1 cellular context compared by ENCODE assay signal in genomic region chr2:227325056-227325823, GRCh38.
A peak's percentile ranks its signal among the peaks of the same experiment; 100 is the strongest.
TF ChIP-seq lines count a peak whose summit lies in the region.

Gene MFF (plus strand): TSS chr2:227325251. CDS start chr2:227330666, 5,415 bp downstream.

TF ChIP-seq in WTC11, 78 proteins besides CTCF, POLR2A, EP300 and RAD21 (continued from another document and continues in another):
- peak; percentile 98 for TF ChIP-seq USF1 (CRISPR knock-in tag; IDR thresholded peaks at IDR 0.05)
- TF ChIP-seq, protein P1, sequence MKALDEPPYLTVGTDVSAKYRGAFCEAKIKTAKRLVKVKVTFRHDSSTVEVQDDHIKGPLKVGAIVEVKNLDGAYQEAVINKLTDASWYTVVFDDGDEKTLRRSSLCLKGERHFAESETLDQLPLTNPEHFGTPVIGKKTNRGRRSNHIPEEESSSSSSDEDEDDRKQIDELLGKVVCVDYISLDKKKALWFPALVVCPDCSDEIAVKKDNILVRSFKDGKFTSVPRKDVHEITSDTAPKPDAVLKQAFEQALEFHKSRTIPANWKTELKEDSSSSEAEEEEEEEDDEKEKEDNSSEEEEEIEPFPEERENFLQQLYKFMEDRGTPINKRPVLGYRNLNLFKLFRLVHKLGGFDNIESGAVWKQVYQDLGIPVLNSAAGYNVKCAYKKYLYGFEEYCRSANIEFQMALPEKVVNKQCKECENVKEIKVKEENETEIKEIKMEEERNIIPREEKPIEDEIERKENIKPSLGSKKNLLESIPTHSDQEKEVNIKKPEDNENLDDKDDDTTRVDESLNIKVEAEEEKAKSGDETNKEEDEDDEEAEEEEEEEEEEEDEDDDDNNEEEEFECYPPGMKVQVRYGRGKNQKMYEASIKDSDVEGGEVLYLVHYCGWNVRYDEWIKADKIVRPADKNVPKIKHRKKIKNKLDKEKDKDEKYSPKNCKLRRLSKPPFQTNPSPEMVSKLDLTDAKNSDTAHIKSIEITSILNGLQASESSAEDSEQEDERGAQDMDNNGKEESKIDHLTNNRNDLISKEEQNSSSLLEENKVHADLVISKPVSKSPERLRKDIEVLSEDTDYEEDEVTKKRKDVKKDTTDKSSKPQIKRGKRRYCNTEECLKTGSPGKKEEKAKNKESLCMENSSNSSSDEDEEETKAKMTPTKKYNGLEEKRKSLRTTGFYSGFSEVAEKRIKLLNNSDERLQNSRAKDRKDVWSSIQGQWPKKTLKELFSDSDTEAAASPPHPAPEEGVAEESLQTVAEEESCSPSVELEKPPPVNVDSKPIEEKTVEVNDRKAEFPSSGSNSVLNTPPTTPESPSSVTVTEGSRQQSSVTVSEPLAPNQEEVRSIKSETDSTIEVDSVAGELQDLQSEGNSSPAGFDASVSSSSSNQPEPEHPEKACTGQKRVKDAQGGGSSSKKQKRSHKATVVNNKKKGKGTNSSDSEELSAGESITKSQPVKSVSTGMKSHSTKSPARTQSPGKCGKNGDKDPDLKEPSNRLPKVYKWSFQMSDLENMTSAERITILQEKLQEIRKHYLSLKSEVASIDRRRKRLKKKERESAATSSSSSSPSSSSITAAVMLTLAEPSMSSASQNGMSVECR (CRISPR knock-in tag; IDR thresholded peaks at IDR 0.05; ENCODE audit: borderline replicate concordance) = no peak; the same call in 1 of the 2 replicates
- TF ChIP-seq ESRRA (CRISPR knock-in tag; IDR thresholded peaks at IDR 0.05; ENCODE audit: borderline replicate concordance) = peak; percentile 22; the same call in 1 of the 2 replicates
- peak; percentile 79 for TF ChIP-seq ETV6 (CRISPR knock-in tag; IDR thresholded peaks at IDR 0.05)
- TF ChIP-seq CREB1 (CRISPR knock-in tag; IDR thresholded peaks at IDR 0.05) = peak; percentile 71
- TF ChIP-seq ATF3 (CRISPR knock-in tag; conservative IDR thresholded peaks at IDR 0.05) = 0 out of 2 replicates have a peak, but pooled peaks have one; percentile 45
- no peak; the same call in 1 of the 2 replicates for TF ChIP-seq RELA (CRISPR knock-in tag; IDR thresholded peaks at IDR 0.05; ENCODE audit: borderline replicate concordance)
- no peak for TF ChIP-seq ZNF416 (CRISPR knock-in tag; IDR thresholded peaks at IDR 0.05)
- TF ChIP-seq, protein P2, sequence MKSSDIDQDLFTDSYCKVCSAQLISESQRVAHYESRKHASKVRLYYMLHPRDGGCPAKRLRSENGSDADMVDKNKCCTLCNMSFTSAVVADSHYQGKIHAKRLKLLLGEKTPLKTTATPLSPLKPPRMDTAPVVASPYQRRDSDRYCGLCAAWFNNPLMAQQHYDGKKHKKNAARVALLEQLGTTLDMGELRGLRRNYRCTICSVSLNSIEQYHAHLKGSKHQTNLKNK (CRISPR knock-in tag; IDR thresholded peaks at IDR 0.05) = no peak
- TF ChIP-seq ZNF423 (CRISPR knock-in tag; IDR thresholded peaks at IDR 0.05) = peak; percentile 67
- TF ChIP-seq, protein P3, sequence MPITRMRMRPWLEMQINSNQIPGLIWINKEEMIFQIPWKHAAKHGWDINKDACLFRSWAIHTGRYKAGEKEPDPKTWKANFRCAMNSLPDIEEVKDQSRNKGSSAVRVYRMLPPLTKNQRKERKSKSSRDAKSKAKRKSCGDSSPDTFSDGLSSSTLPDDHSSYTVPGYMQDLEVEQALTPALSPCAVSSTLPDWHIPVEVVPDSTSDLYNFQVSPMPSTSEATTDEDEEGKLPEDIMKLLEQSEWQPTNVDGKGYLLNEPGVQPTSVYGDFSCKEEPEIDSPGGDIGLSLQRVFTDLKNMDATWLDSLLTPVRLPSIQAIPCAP (CRISPR knock-in tag; IDR thresholded peaks at IDR 0.05) = peak; percentile 52; the same call in 1 of the 2 replicates
- TF ChIP-seq, protein P4, sequence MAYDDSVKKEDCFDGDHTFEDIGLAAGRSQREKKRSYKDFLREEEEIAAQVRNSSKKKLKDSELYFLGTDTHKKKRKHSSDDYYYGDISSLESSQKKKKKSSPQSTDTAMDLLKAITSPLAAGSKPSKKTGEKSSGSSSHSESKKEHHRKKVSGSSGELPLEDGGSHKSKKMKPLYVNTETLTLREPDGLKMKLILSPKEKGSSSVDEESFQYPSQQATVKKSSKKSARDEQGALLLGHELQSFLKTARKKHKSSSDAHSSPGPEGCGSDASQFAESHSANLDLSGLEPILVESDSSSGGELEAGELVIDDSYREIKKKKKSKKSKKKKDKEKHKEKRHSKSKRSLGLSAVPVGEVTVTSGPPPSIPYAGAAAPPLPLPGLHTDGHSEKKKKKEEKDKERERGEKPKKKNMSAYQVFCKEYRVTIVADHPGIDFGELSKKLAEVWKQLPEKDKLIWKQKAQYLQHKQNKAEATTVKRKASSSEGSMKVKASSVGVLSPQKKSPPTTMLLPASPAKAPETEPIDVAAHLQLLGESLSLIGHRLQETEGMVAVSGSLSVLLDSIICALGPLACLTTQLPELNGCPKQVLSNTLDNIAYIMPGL (CRISPR knock-in tag; IDR thresholded peaks at IDR 0.05) = peak; percentile 96
- TF ChIP-seq, protein P5, sequence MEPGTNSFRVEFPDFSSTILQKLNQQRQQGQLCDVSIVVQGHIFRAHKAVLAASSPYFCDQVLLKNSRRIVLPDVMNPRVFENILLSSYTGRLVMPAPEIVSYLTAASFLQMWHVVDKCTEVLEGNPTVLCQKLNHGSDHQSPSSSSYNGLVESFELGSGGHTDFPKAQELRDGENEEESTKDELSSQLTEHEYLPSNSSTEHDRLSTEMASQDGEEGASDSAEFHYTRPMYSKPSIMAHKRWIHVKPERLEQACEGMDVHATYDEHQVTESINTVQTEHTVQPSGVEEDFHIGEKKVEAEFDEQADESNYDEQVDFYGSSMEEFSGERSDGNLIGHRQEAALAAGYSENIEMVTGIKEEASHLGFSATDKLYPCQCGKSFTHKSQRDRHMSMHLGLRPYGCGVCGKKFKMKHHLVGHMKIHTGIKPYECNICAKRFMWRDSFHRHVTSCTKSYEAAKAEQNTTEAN (CRISPR knock-in tag; IDR thresholded peaks at IDR 0.05) = peak; percentile 18; the same call in 1 of the 2 replicates
- peak; percentile 84 for TF ChIP-seq NFE2L1 (CRISPR knock-in tag; IDR thresholded peaks at IDR 0.05)
- no peak for TF ChIP-seq NFATC4 (CRISPR knock-in tag; IDR thresholded peaks at IDR 0.05)
- peak; percentile 62; the same call in 1 of the 2 replicates for TF ChIP-seq TCF7 (CRISPR knock-in tag; IDR thresholded peaks at IDR 0.05; ENCODE audit: low read depth)
- TF ChIP-seq, protein P6, sequence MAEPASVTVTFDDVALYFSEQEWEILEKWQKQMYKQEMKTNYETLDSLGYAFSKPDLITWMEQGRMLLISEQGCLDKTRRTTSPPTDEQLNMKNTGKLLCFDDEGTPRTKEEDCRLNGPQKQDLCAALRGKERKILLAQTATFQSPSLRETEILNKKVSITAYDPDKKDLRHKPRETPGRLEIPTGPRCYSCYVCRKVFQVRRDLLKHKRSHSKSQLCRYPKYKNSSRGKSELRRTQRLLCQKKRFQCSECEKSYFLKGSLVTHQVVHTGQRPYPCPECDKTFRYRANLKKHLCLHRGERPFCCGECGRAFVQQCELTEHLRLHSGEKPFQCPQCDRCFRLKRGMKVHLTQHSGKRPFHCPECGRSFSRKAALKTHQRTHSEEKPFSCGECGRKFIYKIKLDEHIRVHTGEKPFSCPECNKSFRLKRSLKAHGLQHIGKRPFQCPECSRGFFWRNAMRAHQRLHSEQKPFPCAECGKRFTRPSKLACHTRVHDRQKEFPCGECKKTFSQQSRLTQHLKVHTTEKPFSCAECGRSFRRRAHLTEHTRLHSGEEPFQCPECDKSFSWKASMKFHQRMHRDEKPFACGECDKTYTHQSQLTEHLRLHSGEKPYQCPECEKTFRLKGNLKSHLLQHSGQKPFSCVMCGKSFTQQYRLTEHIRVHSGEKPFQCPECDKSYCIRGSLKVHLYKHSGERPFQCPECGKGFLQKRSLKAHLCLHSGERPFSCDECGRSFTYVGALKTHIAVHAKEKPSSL (CRISPR knock-in tag; conservative IDR thresholded peaks at IDR 0.05) = no peak
- peak; percentile 88 for TF ChIP-seq FOXK1 (CRISPR knock-in tag; IDR thresholded peaks at IDR 0.05)
- TF ChIP-seq ZBTB21 (CRISPR knock-in tag; IDR thresholded peaks at IDR 0.05; ENCODE audit: borderline replicate concordance) = no peak
- no peak for TF ChIP-seq GRHL2 (CRISPR knock-in tag; IDR thresholded peaks at IDR 0.05; ENCODE audit: insufficient replicate concordance, severe bottlenecking)
- no peak for TF ChIP-seq JAZF1 (CRISPR knock-in tag; IDR thresholded peaks at IDR 0.05)
- TF ChIP-seq, protein P7, sequence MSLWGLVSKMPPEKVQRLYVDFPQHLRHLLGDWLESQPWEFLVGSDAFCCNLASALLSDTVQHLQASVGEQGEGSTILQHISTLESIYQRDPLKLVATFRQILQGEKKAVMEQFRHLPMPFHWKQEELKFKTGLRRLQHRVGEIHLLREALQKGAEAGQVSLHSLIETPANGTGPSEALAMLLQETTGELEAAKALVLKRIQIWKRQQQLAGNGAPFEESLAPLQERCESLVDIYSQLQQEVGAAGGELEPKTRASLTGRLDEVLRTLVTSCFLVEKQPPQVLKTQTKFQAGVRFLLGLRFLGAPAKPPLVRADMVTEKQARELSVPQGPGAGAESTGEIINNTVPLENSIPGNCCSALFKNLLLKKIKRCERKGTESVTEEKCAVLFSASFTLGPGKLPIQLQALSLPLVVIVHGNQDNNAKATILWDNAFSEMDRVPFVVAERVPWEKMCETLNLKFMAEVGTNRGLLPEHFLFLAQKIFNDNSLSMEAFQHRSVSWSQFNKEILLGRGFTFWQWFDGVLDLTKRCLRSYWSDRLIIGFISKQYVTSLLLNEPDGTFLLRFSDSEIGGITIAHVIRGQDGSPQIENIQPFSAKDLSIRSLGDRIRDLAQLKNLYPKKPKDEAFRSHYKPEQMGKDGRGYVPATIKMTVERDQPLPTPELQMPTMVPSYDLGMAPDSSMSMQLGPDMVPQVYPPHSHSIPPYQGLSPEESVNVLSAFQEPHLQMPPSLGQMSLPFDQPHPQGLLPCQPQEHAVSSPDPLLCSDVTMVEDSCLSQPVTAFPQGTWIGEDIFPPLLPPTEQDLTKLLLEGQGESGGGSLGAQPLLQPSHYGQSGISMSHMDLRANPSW (CRISPR knock-in tag; conservative IDR thresholded peaks at IDR 0.05; ENCODE audit: low read depth) = no peak
- no peak; the same call in 1 of the 2 replicates for TF ChIP-seq E2F5 (CRISPR knock-in tag; IDR thresholded peaks at IDR 0.05)
- TF ChIP-seq, protein P8, sequence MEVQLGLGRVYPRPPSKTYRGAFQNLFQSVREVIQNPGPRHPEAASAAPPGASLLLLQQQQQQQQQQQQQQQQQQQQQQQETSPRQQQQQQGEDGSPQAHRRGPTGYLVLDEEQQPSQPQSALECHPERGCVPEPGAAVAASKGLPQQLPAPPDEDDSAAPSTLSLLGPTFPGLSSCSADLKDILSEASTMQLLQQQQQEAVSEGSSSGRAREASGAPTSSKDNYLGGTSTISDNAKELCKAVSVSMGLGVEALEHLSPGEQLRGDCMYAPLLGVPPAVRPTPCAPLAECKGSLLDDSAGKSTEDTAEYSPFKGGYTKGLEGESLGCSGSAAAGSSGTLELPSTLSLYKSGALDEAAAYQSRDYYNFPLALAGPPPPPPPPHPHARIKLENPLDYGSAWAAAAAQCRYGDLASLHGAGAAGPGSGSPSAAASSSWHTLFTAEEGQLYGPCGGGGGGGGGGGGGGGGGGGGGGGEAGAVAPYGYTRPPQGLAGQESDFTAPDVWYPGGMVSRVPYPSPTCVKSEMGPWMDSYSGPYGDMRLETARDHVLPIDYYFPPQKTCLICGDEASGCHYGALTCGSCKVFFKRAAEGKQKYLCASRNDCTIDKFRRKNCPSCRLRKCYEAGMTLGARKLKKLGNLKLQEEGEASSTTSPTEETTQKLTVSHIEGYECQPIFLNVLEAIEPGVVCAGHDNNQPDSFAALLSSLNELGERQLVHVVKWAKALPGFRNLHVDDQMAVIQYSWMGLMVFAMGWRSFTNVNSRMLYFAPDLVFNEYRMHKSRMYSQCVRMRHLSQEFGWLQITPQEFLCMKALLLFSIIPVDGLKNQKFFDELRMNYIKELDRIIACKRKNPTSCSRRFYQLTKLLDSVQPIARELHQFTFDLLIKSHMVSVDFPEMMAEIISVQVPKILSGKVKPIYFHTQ (CRISPR knock-in tag; IDR thresholded peaks at IDR 0.05) = no peak
- no peak for TF ChIP-seq SMAD4 (CRISPR knock-in tag; IDR thresholded peaks at IDR 0.05)
- TF ChIP-seq NFYB (CRISPR knock-in tag; conservative IDR thresholded peaks at IDR 0.05; ENCODE audit: low read depth) = 0 out of 2 replicates have a peak, but pooled peaks have one; percentile 7
- peak; percentile 99 for TF ChIP-seq USF2 (CRISPR knock-in tag; IDR thresholded peaks at IDR 0.05)
- TF ChIP-seq TP53 (CRISPR knock-in tag; IDR thresholded peaks at IDR 0.05) = 0 out of 2 replicates have a peak, but pooled peaks have one; percentile 24
- peak; percentile 39; the same call in 1 of the 2 replicates for TF ChIP-seq NR2C2 (CRISPR knock-in tag; IDR thresholded peaks at IDR 0.05)
- TF ChIP-seq FOXP4 (CRISPR knock-in tag; IDR thresholded peaks at IDR 0.05) = 0 out of 2 replicates have a peak, but pooled peaks have one; percentile 40
- peak; percentile 90 for TF ChIP-seq GABPB1 (CRISPR knock-in tag; IDR thresholded peaks at IDR 0.05)
